ENCODE assay signal across 8 cellular contexts in genomic region chr9:6413365-6414263, GRCh38. TPM values are rescaled to one million over a fixed set of nuclear protein-coding genes. Genes with fewer than 3 reads are reported as not detected.
A peak's percentile ranks its signal among the peaks of the same experiment; 100 is the strongest.
DNase-seq lines count a peak whose midpoint lies in the region; ATAC-seq, FAIRE-seq and TF ChIP-seq lines count a peak whose summit lies in the region.

No MANE protein-coding gene starts in this region.

- H3K27ac Mint-ChIP-seq in activated T-helper 17 cell treated with anti-CD3 and anti-CD28 coated beads, Interleukin-2, amount 50 U/mL, for 72 hours, result peak overlapping the region; percentile 90

- peak overlapping the region; percentile 92 for H3K27ac ChIP-seq in vagina

- H3K9me3 ChIP-seq in vagina, result no peaks in the 10 kb centered on the region

- no peak for TF ChIP-seq POLR2A in vagina (IDR thresholded peaks at IDR 0.05)

- FAIRE-seq in frontal cortex (lab: Jason Lieb, UNC), result no peak

- peaks cover 45% of the 10 kb centered on the region for H3K36me3 Mint-ChIP-seq in activated T-helper 17 cell treated with anti-CD3 and anti-CD28 coated beads, Interleukin-2, amount 50 U/mL, for 72 hours (ENCODE audit: low read depth)

- peaks cover 21% of the 10 kb centered on the region for H3K4me1 Mint-ChIP-seq in activated T-helper 17 cell treated with anti-CD3 and anti-CD28 coated beads, Interleukin-2, amount 50 U/mL, for 72 hours

- no peaks in the 10 kb centered on the region for H3K27me3 Mint-ChIP-seq in activated T-helper 17 cell treated with anti-CD3 and anti-CD28 coated beads, Interleukin-2, amount 50 U/mL, for 72 hours

- peak; percentile 19 for ATAC-seq in HG02840 (IDR thresholded peaks at IDR 0.05; ENCODE audit: low FRiP score, unreplicated experiment)
- ATAC-seq in activated T-helper 17 cell treated with anti-CD3 and anti-CD28 coated beads, Interleukin-2, amount 50 U/mL, for 72 hours (replicated peaks), result peak; percentile 10

- intact Hi-C loops in vagina (cut with DNase I), result loop anchor here (5.0 kb wide), 1 partner anchor 344 kb away; the partner anchor contains the start of gene KDM4C

- H3K36me3 ChIP-seq in vagina, result no peaks in the 10 kb centered on the region

- H3K27me3 ChIP-seq in vagina, result no peaks in the 10 kb centered on the region

- H3K9me3 Mint-ChIP-seq in activated T-helper 17 cell treated with anti-CD3 and anti-CD28 coated beads, Interleukin-2, amount 50 U/mL, for 72 hours, result no peaks in the 10 kb centered on the region

- peak overlapping the region; percentile 99 for H3K4me3 Mint-ChIP-seq in activated T-helper 17 cell treated with anti-CD3 and anti-CD28 coated beads, Interleukin-2, amount 50 U/mL, for 72 hours

- DNase-seq in DMS 273 (lab: John Stamatoyannopoulos, UW; ENCODE audit: unreplicated experiment) (peak; percentile 67), DMS 273 treated with DMSO at 0.1 percent for 48 hours (lab: John Stamatoyannopoulos, UW) (no peak), NCI-H748 treated with DMSO at 0.1 percent for 48 hours (lab: John Stamatoyannopoulos, UW) (peak; percentile 59), frontal cortex (ENCODE audit: low spot score in 2 of 2) (peak; percentile 22 to 39), nucleus accumbens (lab: John Stamatoyannopoulos, UW) (peak in 33 of 56 donors; percentile 5 to 72 (median 42)), vagina (ENCODE audit: extremely low spot score in 2 of 2) (no peak)

- H3K4me3 ChIP-seq in vagina, result peak overlapping the region; percentile 83 to 88

- H3K4me1 ChIP-seq in vagina, result peaks cover 27% of the 10 kb centered on the region

- no peak for TF ChIP-seq CTCF in vagina (IDR thresholded peaks at IDR 0.05)

RNA-seq across cellular contexts. Expression of gene UHRF2, which starts 0.6 kb away (rescaled TPM):
- 10 to 100 TPM; 98.7 to 99.6 TPM for total RNA-seq in activated T-helper 17 cell treated with anti-CD3 and anti-CD28 coated beads, Interleukin-2, amount 50 U/mL, for 72 hours
- total RNA-seq in frontal cortex (55.4 TPM), vagina (70.0 TPM)

Comparison
In these comparisons a context has a peak if more than half of its experiments do, and no peak if none do; other contexts are left out.
1. DNase-seq: peak in DMS 273 (single experiment), NCI-H748 treated with DMSO at 0.1 percent for 48 hours (single experiment), frontal cortex (2 of 2) and nucleus accumbens (33 of 56); none in DMS 273 treated with DMSO at 0.1 percent for 48 hours (single experiment) and vagina (0 of 2).